In genomic region chr17:7573324-7574080, GRCh38 we compare ENCODE assay signal across 8 cellular contexts. TPM values are rescaled to one million over a fixed set of nuclear protein-coding genes. Genes with fewer than 3 reads are reported as not detected.
A peak's percentile ranks its signal among the peaks of the same experiment; 100 is the strongest.
DNase-seq lines count a peak whose midpoint lies in the region; ATAC-seq and TF ChIP-seq lines count a peak whose summit lies in the region.

No MANE protein-coding gene starts in this region.

- peaks cover 7% of the 10 kb centered on the region for H3K4me1 ChIP-seq in right cardiac atrium (ENCODE audit: control insufficient read depth, insufficient read depth, low read length)

- TF ChIP-seq POLR2A in GM18526 (IDR thresholded peaks at IDR 0.05; ENCODE audit: extremely low read depth, insufficient read length), result peak; percentile 49

- peak; percentile 82 for ATAC-seq in right cardiac atrium

- H3K27ac ChIP-seq in angular gyrus (ENCODE audit: low read depth, low read length) (peak overlapping the region; percentile 97), right cardiac atrium (ENCODE audit: low read length) (peak overlapping the region; percentile 94)

- intact Hi-C loops in right cardiac atrium (cut with DNase I), result no loop called here

- H3K27me3 ChIP-seq in right cardiac atrium (ENCODE audit: control insufficient read depth, insufficient read depth), result no peaks in the 10 kb centered on the region

- WGBS in right cardiac atrium, result under 1% methylated on average over 71 of the region's 71 CpGs

- DNase-seq in 8988T (peak; percentile 77), NCI-H1092 treated with DMSO at 0.1 percent for 48 hours (lab: John Stamatoyannopoulos, UW) (peak; percentile 80), T-helper 2 cell (peak; percentile 84 to 97 (median 89)), right cardiac atrium (peak; percentile 90 to 96 (median 95)), pulmonary artery endothelial cell (ENCODE audit: low read depth, low spot score) (peak; percentile 80), ureter (ENCODE audit: low spot score) (peak; percentile 93)

- H3K4me3 ChIP-seq in right cardiac atrium (ENCODE audit: low read length), result peak overlapping the region; percentile 85

- H3K9me3 ChIP-seq in right cardiac atrium (ENCODE audit: control insufficient read depth, low read length), result no peaks in the 10 kb centered on the region

RNA-seq across cellular contexts. Expression of gene CD68, which starts 5.9 kb away (rescaled TPM):
- total RNA-seq in right cardiac atrium, result 10 to 100 TPM; 34.6 to 45.6 (median 44.1) TPM
- polyA plus RNA-seq in right cardiac atrium, result 19.4 TPM
- total RNA-seq in pulmonary artery endothelial cell, result 2.0 and 3.6 TPM in 2 replicates
- 61.0 TPM for total RNA-seq in ureter

RNA-seq across cellular contexts. Expression of gene MPDU1, which starts 10.2 kb away (rescaled TPM):
- total RNA-seq in right cardiac atrium (10 to 100 TPM; 19.3 to 32.7 (median 29.4) TPM), pulmonary artery endothelial cell (72.5 and 100 TPM in 2 replicates), ureter (68.1 TPM)
- 43.7 TPM for polyA plus RNA-seq in right cardiac atrium

RNA-seq across cellular contexts. Expression of gene SENP3, which starts 11.8 kb away (rescaled TPM):
- total RNA-seq in right cardiac atrium (10 to 100 TPM; 27.2 to 37.2 (median 34.2) TPM), pulmonary artery endothelial cell (95.6 and 108 TPM in 2 replicates), ureter (43.9 TPM)
- 45.2 TPM for polyA plus RNA-seq in right cardiac atrium

RNA-seq across cellular contexts. Expression of gene TNFSF13, which starts 15.0 kb away (rescaled TPM):
- total RNA-seq in right cardiac atrium (10 to 100 TPM; 14.6 to 19.9 (median 15.7) TPM), pulmonary artery endothelial cell (1.1 and 1.3 TPM in 2 replicates), ureter (23.0 TPM)
- 15.3 TPM for polyA plus RNA-seq in right cardiac atrium

RNA-seq across cellular contexts. Expression of gene SOX15, which starts 16.4 kb away (rescaled TPM):
- total RNA-seq in right cardiac atrium, result 1 to 10 TPM; 5.4 to 6.2 (median 5.9) TPM
- polyA plus RNA-seq in right cardiac atrium, result 7.0 TPM
- total RNA-seq in pulmonary artery endothelial cell, result 0.07 TPM in 1 of 2 replicates, not detected in the other
- 8.0 TPM for total RNA-seq in ureter

Comparison
In these comparisons a context has a peak if more than half of its experiments do, and no peak if none do; other contexts are left out.
1. Peak in every context shown above with its lines: DNase-seq, ATAC-seq, H3K4me3 ChIP-seq and H3K27ac ChIP-seq.